ENCODE assay signal across 1 cellular context in genomic region chr11:73195191-73196007, GRCh38.
TF ChIP-seq lines count a peak whose summit lies in the region.

No MANE protein-coding gene starts in this region.

TF ChIP-seq in HCT116, 20 proteins besides CTCF, POLR2A, EP300 and RAD21 (continued from another document):
- TF ChIP-seq ZBTB33 (IDR thresholded peaks at IDR 0.05; ENCODE audit: extremely low read depth, insufficient replicate concordance, low read length) (no peak), TCF7L2 (IDR thresholded peaks at IDR 0.05; ENCODE audit: borderline replicate concordance, extremely low read depth, insufficient read depth, insufficient read length) (no peak), SP1 (IDR thresholded peaks at IDR 0.05; ENCODE audit: low read depth) (peak; percentile 63), YY1 (IDR thresholded peaks at IDR 0.05; ENCODE audit: extremely low read depth, insufficient replicate concordance, low read depth, low read length) (peak; percentile 6), ATF3 (IDR thresholded peaks at IDR 0.05) (no peak), SIN3A (IDR thresholded peaks at IDR 0.05; ENCODE audit: low read depth) (peak; percentile 63; the same call in 1 of the 2 replicates), FOSL1 (IDR thresholded peaks at IDR 0.05; ENCODE audit: low read depth) (peak; percentile 75), JUND (IDR thresholded peaks at IDR 0.05) (peak; percentile 80), EGR1 (IDR thresholded peaks at IDR 0.05; ENCODE audit: low read depth) (no peak), MAX (IDR thresholded peaks at IDR 0.05) (no peak; the same call in 1 of the 2 replicates), REST (IDR thresholded peaks at IDR 0.05; ENCODE audit: low read depth) (no peak), CBX3 (IDR thresholded peaks at IDR 0.05; ENCODE audit: low read depth) (no peak), ZNF274 (IDR thresholded peaks at IDR 0.05; ENCODE audit: low read depth, low read length) (no peak), CEBPB (IDR thresholded peaks at IDR 0.05; ENCODE audit: low read depth) (no peak), POLR2AphosphoS5 (IDR thresholded peaks at IDR 0.05; ENCODE audit: low read depth, low read length) (peak; percentile 42; the same call in 1 of the 2 replicates)
